Comparison of ENCODE assay signal across 29 cellular contexts in the genomic region with DNA sequence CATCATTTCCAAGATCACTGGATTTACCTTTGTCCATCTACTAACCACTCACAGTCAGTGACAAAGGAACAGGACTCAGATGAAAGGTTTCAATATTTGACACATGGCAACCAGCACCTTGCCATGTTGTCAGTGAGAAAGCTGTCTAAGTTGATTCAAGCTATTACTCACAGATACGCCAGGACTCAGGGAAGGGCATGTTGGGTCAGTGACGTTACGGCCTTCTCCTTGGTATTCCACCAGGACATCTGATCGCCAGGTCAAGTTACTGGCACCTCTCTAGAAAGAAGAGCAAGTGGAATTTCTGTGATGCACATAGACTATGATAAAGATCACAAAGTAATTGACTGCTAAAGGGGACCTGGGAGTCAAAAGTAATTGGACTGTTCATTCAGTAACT.
"Had no signal": no experiment of that assay in that cellular context is flagged by ENCODE, and none has a peak within 500 bp of the region (broad histone marks: within the 10 kb centered on the region; RNA-seq: fewer than 3 reads in every experiment).

No MANE protein-coding gene starts in this region.

- H3K4me2 ChIP-seq: neural progenitor cell had no signal

- H2AFZ ChIP-seq: neural progenitor cell, parathyroid adenoma had no signal

- H3K27ac Mint-ChIP-seq: mesothelial cell of epicardium; nephron; neural progenitor cell; stimulated activated naive B cell treated with anti-CD40 and anti-IgM and Interleukin-4, amounts not matched to agents 10 μg/mL and 1 μg/mL and 100 μg/mL, for 72 hours had no signal

- H3K27me3 ChIP-seq: heart left ventricle, left lung, neural progenitor cell, neutrophil, right atrium auricular region, right lobe of liver, stomach, testis, thyroid gland, transverse colon, upper lobe of right lung, uterus had no signal

- H3K4me3 ChIP-seq: heart left ventricle, left lung, lung, neural progenitor cell, right atrium auricular region, right lobe of liver, stomach, testis, thyroid gland, transverse colon, upper lobe of right lung, uterus had no signal

- H3K9me3 ChIP-seq: heart left ventricle, left lung, neutrophil, right atrium auricular region, right lobe of liver, stomach, testis, thyroid gland, transverse colon, upper lobe of right lung, uterus had no signal

- H3K9ac ChIP-seq: neural progenitor cell, parathyroid adenoma had no signal

- H3K27ac ChIP-seq: heart left ventricle, left lung, neural progenitor cell, parathyroid adenoma, right atrium auricular region, right lobe of liver, stomach, testis, thyroid gland, transverse colon, upper lobe of right lung, uterus had no signal

- H3K4me1 ChIP-seq: neural progenitor cell, right atrium auricular region, right lobe of liver, stomach, testis, thyroid gland, transverse colon, upper lobe of right lung, uterus had no signal

- DNase-seq: heart left ventricle; hypothalamus; kidney glomerular epithelial cell; left colon; left lung; mesendoderm; naive B cell; occipital lobe; right lobe of liver; stimulated activated CD4-positive, alpha-beta T cell treated with anti-CD3 and anti-CD28 coated beads, Interleukin-12 subunit alpha, Interleukin-12 subunit beta, amount 100 ng/mL, for 4 hours; stimulated activated CD4-positive, alpha-beta T cell treated with anti-CD3 and anti-CD28 coated beads, Interleukin-15, amount 100 ng/mL, for 24 hours; stimulated activated CD4-positive, alpha-beta T cell treated with anti-CD3 and anti-CD28 coated beads, Interleukin-2, amount 100 ng/mL, for 24 hours; stimulated activated CD4-positive, alpha-beta T cell treated with anti-CD3 and anti-CD28 coated beads, Interleukin-4, amount 100 ng/mL, for 1 hour; stimulated activated naive B cell treated with anti-CD40 and anti-IgM and Interleukin-4, amounts not matched to agents 10 μg/mL and 1 μg/mL and 100 μg/mL, for 72 hours; stimulated activated naive CD8-positive, alpha-beta T cell treated with anti-CD3 and anti-CD28 coated beads, Interleukin-15, Interleukin-2, amounts not matched to agents 100 U/mL and 50 U/mL, for 24 hours; stomach; testis; thyroid gland; transverse colon; upper lobe of right lung; uterus had no signal

- H3K4me1 Mint-ChIP-seq: mesothelial cell of epicardium; naive B cell; neural progenitor cell; stimulated activated naive B cell treated with anti-CD40 and anti-IgM and Interleukin-4, amounts not matched to agents 10 μg/mL and 1 μg/mL and 100 μg/mL, for 72 hours had no signal

- H3K9me3 Mint-ChIP-seq: mesothelial cell of epicardium; naive B cell; nephron; neural progenitor cell; stimulated activated naive B cell treated with anti-CD40 and anti-IgM and Interleukin-4, amounts not matched to agents 10 μg/mL and 1 μg/mL and 100 μg/mL, for 72 hours had no signal

- H3K79me2 ChIP-seq: parathyroid adenoma had no signal

- H3K4me3 Mint-ChIP-seq: mesothelial cell of epicardium; naive B cell; nephron; neural progenitor cell; stimulated activated naive B cell treated with anti-CD40 and anti-IgM and Interleukin-4, amounts not matched to agents 10 μg/mL and 1 μg/mL and 100 μg/mL, for 72 hours had no signal

- H3K27me3 Mint-ChIP-seq: naive B cell; stimulated activated naive B cell treated with anti-CD40 and anti-IgM and Interleukin-4, amounts not matched to agents 10 μg/mL and 1 μg/mL and 100 μg/mL, for 72 hours had no signal

- H3K36me3 ChIP-seq: neural progenitor cell, uterus had no signal

- FAIRE-seq: keratinocyte had no signal

- ATAC-seq: heart left ventricle; left colon; left lung; right lobe of liver; stimulated activated naive B cell treated with anti-CD40 and anti-IgM and Interleukin-4, amounts not matched to agents 10 μg/mL and 1 μg/mL and 100 μg/mL, for 72 hours; stimulated activated naive CD8-positive, alpha-beta T cell treated with anti-CD3 and anti-CD28 coated beads, Interleukin-15, Interleukin-2, amounts not matched to agents 100 U/mL and 50 U/mL, for 24 hours; upper lobe of right lung had no signal
